Comparison of ENCODE assay signal across 39 cellular contexts in the genomic region with DNA sequence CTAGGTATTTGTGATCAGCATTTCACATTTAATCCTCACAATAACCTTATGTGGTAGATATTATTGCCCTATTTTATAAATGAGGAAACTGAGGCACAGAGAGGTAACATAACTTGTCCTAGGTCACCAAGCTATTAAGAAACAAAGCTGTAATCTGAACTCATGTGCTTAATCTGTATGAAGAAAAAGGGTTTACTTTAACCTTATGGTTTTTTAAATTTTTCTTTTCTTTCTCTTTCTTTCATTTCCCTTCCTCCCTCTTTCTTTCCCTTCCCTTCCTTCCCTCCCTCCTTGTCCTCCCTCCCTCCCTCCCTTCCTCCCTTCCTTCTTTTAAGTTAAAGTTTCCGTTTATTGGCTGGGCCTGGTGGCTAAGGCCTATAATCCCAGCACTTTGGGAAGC.
"Had no signal": no experiment of that assay in that cellular context is flagged by ENCODE, and none has a peak within 500 bp of the region (broad histone marks: within the 10 kb centered on the region; RNA-seq: fewer than 3 reads in every experiment).

No MANE protein-coding gene starts in this region.

- H3K4me3 ChIP-seq: adrenal gland, ascending aorta, body of pancreas, breast epithelium, cardiac muscle cell had no signal

- H3K27me3 ChIP-seq: adrenal gland, ascending aorta, body of pancreas, brain microvascular endothelial cell, breast epithelium, cardiac muscle cell had no signal

- H3K4me1 Mint-ChIP-seq: activated naive CD8-positive, alpha-beta T cell treated with anti-CD3 and anti-CD28 coated beads, Interleukin-2, amount 50 U/mL, for 24 hours; activated T-helper 17 cell treated with anti-CD3 and anti-CD28 coated beads, Interleukin-2, amount 50 U/mL, for 72 hours; brain; central memory CD8-positive, alpha-beta T cell had no signal

- H3K4me1 ChIP-seq: adrenal gland, ascending aorta, body of pancreas, breast epithelium had no signal

- H3K36me3 Mint-ChIP-seq: activated naive CD4-positive, alpha-beta T cell treated with anti-CD3 and anti-CD28 coated beads, Interleukin-2, amount 10 ng/mL, durations not matched to agents 7 days and 5 days; activated naive CD4-positive, alpha-beta T cell treated with anti-CD3 and anti-CD28 coated beads, Interleukin-2, amount 50 U/mL, for 72 hours; activated naive CD8-positive, alpha-beta T cell; activated naive CD8-positive, alpha-beta T cell treated with anti-CD3 and anti-CD28 coated beads for 36 hours; activated naive CD8-positive, alpha-beta T cell treated with anti-CD3 and anti-CD28 coated beads, Interleukin-2, amount 10 ng/mL, durations not matched to agents 7 days and 5 days had no signal

- H3K9me3 ChIP-seq: adrenal gland, ascending aorta, body of pancreas, breast epithelium had no signal

- H3K36me3 ChIP-seq: adrenal gland, ascending aorta, brain microvascular endothelial cell, breast epithelium, cardiac muscle cell had no signal

- H3K27ac Mint-ChIP-seq: activated naive CD4-positive, alpha-beta T cell treated with anti-CD3 and anti-CD28 coated beads for 36 hours; activated naive CD4-positive, alpha-beta T cell treated with anti-CD3 and anti-CD28 coated beads, Interleukin-2, amount 10 ng/mL, durations not matched to agents 7 days and 5 days; activated naive CD4-positive, alpha-beta T cell treated with anti-CD3 and anti-CD28 coated beads, Interleukin-2, amount 50 U/mL, for 24 hours; activated naive CD4-positive, alpha-beta T cell treated with anti-CD3 and anti-CD28 coated beads, Interleukin-2, amount 50 U/mL, for 72 hours; activated naive CD8-positive, alpha-beta T cell; activated naive CD8-positive, alpha-beta T cell treated with anti-CD3 and anti-CD28 coated beads for 36 hours; activated naive CD8-positive, alpha-beta T cell treated with anti-CD3 and anti-CD28 coated beads, Interleukin-2, amount 10 ng/mL, durations not matched to agents 7 days and 5 days; activated naive CD8-positive, alpha-beta T cell treated with anti-CD3 and anti-CD28 coated beads, Interleukin-2, amount 50 U/mL, for 24 hours; activated T-cell treated with anti-CD3 and anti-CD28 coated beads, Interleukin-2, amount 50 U/mL, for 72 hours; activated T-helper 1 cell treated with anti-CD3 and anti-CD28 coated beads, Interleukin-12 subunit alpha, Interleukin-12 subunit beta, Interleukin-2, Interleukin-4 antibody, amounts not matched to agents 30 ng/mL and 10 ng/mL and 1 ng/mL, durations not matched to agents 14 hours and 24 hours and 36 hours; activated T-helper 17 cell treated with anti-CD3 and anti-CD28 coated beads, Interleukin-2, amount 50 U/mL, for 72 hours; activated T-helper 2 cell treated with anti-CD3 and anti-CD28 coated beads, Interferon-gamma antibody, Interleukin-2, Interleukin-4, amounts not matched to agents 10 μg/mL and 5 μg/mL and 100 μg/mL, durations not matched to agents 14 hours and 24 hours and 36 hours; brain had no signal

- ATAC-seq: activated naive CD4-positive, alpha-beta T cell treated with anti-CD3 and anti-CD28 coated beads, Interleukin-2, amount 50 U/mL, for 72 hours; activated naive CD8-positive, alpha-beta T cell treated with anti-CD3 and anti-CD28 coated beads, Interleukin-2, amount 50 U/mL, for 24 hours; activated T-cell treated with anti-CD3 and anti-CD28 coated beads, Interleukin-2, amount 50 U/mL, for 4 hours; activated T-cell treated with anti-CD3 and anti-CD28 coated beads, Interleukin-2, amount 50 U/mL, for 72 hours; activated T-helper 17 cell treated with anti-CD3 and anti-CD28 coated beads, Interleukin-2, amount 50 U/mL, for 72 hours; body of pancreas had no signal

- FAIRE-seq: astrocyte, bronchial epithelial cell had no signal

- DNase-seq: activated effector memory CD4-positive, alpha-beta T cell treated with anti-CD3 and anti-CD28 coated beads, Interleukin-2, amount 50 U/mL, for 16 hours; activated effector memory CD4-positive, alpha-beta T cell treated with Interleukin-2 at 50 U/mL for 16 hours; activated gamma-delta T cell; activated gamma-delta T cell treated with Interleukin-2 at 50 U/mL for 16 hours; activated naive CD4-positive, alpha-beta T cell; activated naive CD4-positive, alpha-beta T cell treated with anti-CD3 and anti-CD28 coated beads for 36 hours; activated naive CD4-positive, alpha-beta T cell treated with anti-CD3 and anti-CD28 coated beads, Interleukin-2, amount 10 ng/mL, durations not matched to agents 7 days and 5 days; activated naive CD4-positive, alpha-beta T cell treated with anti-CD3 and anti-CD28 coated beads, Interleukin-2, amount 50 U/mL, for 16 hours; activated naive CD4-positive, alpha-beta T cell treated with Interleukin-2 at 50 U/mL for 16 hours; activated naive CD8-positive, alpha-beta T cell treated with anti-CD3 and anti-CD28 coated beads for 36 hours; activated naive CD8-positive, alpha-beta T cell treated with anti-CD3 and anti-CD28 coated beads, Interleukin-2, amount 10 ng/mL, durations not matched to agents 7 days and 5 days; activated naive CD8-positive, alpha-beta T cell treated with anti-CD3 and anti-CD28 coated beads, Interleukin-2, amount 50 U/mL, for 24 hours; activated T-cell treated with anti-CD3 and anti-CD28 coated beads, Interleukin-2, amount 50 U/mL, for 24 hours; activated T-cell treated with anti-CD3 and anti-CD28 coated beads, Interleukin-2, amount 50 U/mL, for 4 hours; activated T-cell treated with anti-CD3 and anti-CD28 coated beads, Interleukin-2, amount 50 U/mL, for 48 hours; activated T-cell treated with anti-CD3 and anti-CD28 coated beads, Interleukin-2, amount 50 U/mL, for 72 hours; adrenal gland; amniotic stem cell; amygdala; anterior cingulate cortex; aorta; body of pancreas; brain microvascular endothelial cell; caudate nucleus; central memory CD4-positive, alpha-beta T cell; cerebellar nuclear complex had no signal

- H3K27me3 Mint-ChIP-seq: activated naive CD4-positive, alpha-beta T cell treated with anti-CD3 and anti-CD28 coated beads, Interleukin-2, amount 50 U/mL, for 24 hours; activated naive CD8-positive, alpha-beta T cell; activated naive CD8-positive, alpha-beta T cell treated with anti-CD3 and anti-CD28 coated beads for 36 hours; activated naive CD8-positive, alpha-beta T cell treated with anti-CD3 and anti-CD28 coated beads, Interleukin-2, amount 50 U/mL, for 24 hours; activated T-cell treated with anti-CD3 and anti-CD28 coated beads, Interleukin-2, amount 50 U/mL, for 24 hours; activated T-helper 17 cell treated with anti-CD3 and anti-CD28 coated beads, Interleukin-2, amount 50 U/mL, for 72 hours; brain; central memory CD8-positive, alpha-beta T cell had no signal

- H3K4me3 Mint-ChIP-seq: activated naive CD4-positive, alpha-beta T cell treated with anti-CD3 and anti-CD28 coated beads for 36 hours; activated naive CD4-positive, alpha-beta T cell treated with anti-CD3 and anti-CD28 coated beads, Interleukin-2, amount 10 ng/mL, durations not matched to agents 7 days and 5 days; activated naive CD4-positive, alpha-beta T cell treated with anti-CD3 and anti-CD28 coated beads, Interleukin-2, amount 50 U/mL, for 24 hours; activated naive CD8-positive, alpha-beta T cell; activated naive CD8-positive, alpha-beta T cell treated with anti-CD3 and anti-CD28 coated beads for 36 hours; activated naive CD8-positive, alpha-beta T cell treated with anti-CD3 and anti-CD28 coated beads, Interleukin-2, amount 10 ng/mL, durations not matched to agents 7 days and 5 days; activated naive CD8-positive, alpha-beta T cell treated with anti-CD3 and anti-CD28 coated beads, Interleukin-2, amount 50 U/mL, for 24 hours; activated T-cell treated with anti-CD3 and anti-CD28 coated beads, Interleukin-2, amount 50 U/mL, for 24 hours; activated T-cell treated with anti-CD3 and anti-CD28 coated beads, Interleukin-2, amount 50 U/mL, for 4 hours; activated T-cell treated with anti-CD3 and anti-CD28 coated beads, Interleukin-2, amount 50 U/mL, for 72 hours; activated T-helper 1 cell treated with anti-CD3 and anti-CD28 coated beads, Interleukin-12 subunit alpha, Interleukin-12 subunit beta, Interleukin-2, Interleukin-4 antibody, amounts not matched to agents 30 ng/mL and 10 ng/mL and 1 ng/mL, durations not matched to agents 14 hours and 24 hours and 36 hours; activated T-helper 17 cell treated with anti-CD3 and anti-CD28 coated beads, Interleukin-2, amount 50 U/mL, for 72 hours; brain; central memory CD8-positive, alpha-beta T cell had no signal

- H3K27ac ChIP-seq: adrenal gland, ascending aorta, body of pancreas, brain microvascular endothelial cell, breast epithelium, cardiac muscle cell had no signal
